ENCODE assay signal across 8 cellular contexts in the genomic region with DNA sequence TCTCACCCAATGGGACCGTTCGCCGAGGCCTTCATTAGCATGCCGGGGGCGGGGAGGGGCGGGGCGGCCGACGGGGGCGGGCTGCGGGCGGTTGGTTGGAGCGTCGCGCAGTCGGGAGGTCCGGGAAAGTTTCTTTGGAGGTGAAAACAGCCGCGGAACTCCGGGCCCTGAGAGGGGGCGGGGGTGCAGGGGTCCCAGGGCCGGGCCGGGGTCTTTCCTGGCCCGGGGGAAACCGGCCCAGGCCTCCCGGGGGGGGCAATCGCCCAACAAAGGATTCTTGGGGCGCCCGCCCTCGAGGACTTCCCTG. TPM values are rescaled to one million over a fixed set of nuclear protein-coding genes. Genes with fewer than 3 reads are reported as not detected.
A peak's percentile ranks its signal among the peaks of the same experiment; 100 is the strongest.
DNase-seq lines count a peak whose midpoint lies in the region; ATAC-seq and TF ChIP-seq lines count a peak whose summit lies in the region.

Gene HMG20B (plus strand): TSS at position 90 of the 307 bp plus-strand sequence. CDS start 366 bp downstream, outside the sequence.

- H3K4me3 ChIP-seq in HL-60 (replicated peaks; ENCODE audit: insufficient read depth, low read length) (peak within 1 kb of the TSS; percentile 77), iPS-18a (ENCODE audit: low read length) (peak within 1 kb of the TSS; percentile 83)

- whole genome bisulfite sequencing in adipose tissue, 3 donors: 0 to 2% (median 0%) methylated on average over 23 to 30 of the region's 30 CpGs

- DNase-seq in HL-60 (ENCODE audit: low read depth in 1 of 2, low spot score in 1 of 2): no peak
- DNase-seq in stimulated activated naive B cell treated with anti-CD40 and anti-IgM and Interleukin-4, amounts not matched to agents 10 μg/mL and 1 μg/mL and 100 μg/mL, for 72 hours: peak; percentile 27
- DNase-seq in NOMO-1 treated with dmso at 0.1 percent for 144 hours (lab: John Stamatoyannopoulos, UW; ENCODE audit: unreplicated experiment): no peak
- no peak for DNase-seq in Kasumi-1 (lab: John Stamatoyannopoulos, UW)
- no peak for DNase-seq in GM19240 (ENCODE audit: insufficient read length, low spot score)

- no peak for TF ChIP-seq CTCF in HL-60 (IDR thresholded peaks at IDR 0.05; ENCODE audit: insufficient read depth, low read length)

- H3K4me3 Mint-ChIP-seq in stimulated activated naive B cell treated with anti-CD40 and anti-IgM and Interleukin-4, amounts not matched to agents 10 μg/mL and 1 μg/mL and 100 μg/mL, for 72 hours: peak within 1 kb of the TSS; percentile 83 to 85

- no peaks in the 10 kb centered on the region for H3K27me3 Mint-ChIP-seq in stimulated activated naive B cell treated with anti-CD40 and anti-IgM and Interleukin-4, amounts not matched to agents 10 μg/mL and 1 μg/mL and 100 μg/mL, for 72 hours

- H3K4me1 Mint-ChIP-seq in stimulated activated naive B cell treated with anti-CD40 and anti-IgM and Interleukin-4, amounts not matched to agents 10 μg/mL and 1 μg/mL and 100 μg/mL, for 72 hours: peaks cover 21 to 31% of the 10 kb centered on the region in 2 donors

- peak in 1 of 2 donors; percentile 0 for ATAC-seq in stimulated activated naive B cell treated with anti-CD40 and anti-IgM and Interleukin-4, amounts not matched to agents 10 μg/mL and 1 μg/mL and 100 μg/mL, for 72 hours (replicated peaks)
- no peak for ATAC-seq in GM19452 (IDR thresholded peaks at IDR 0.05; ENCODE audit: unreplicated experiment)

- no peaks in the 10 kb centered on the region for H3K9me3 ChIP-seq in iPS-18a (ENCODE audit: control insufficient read depth, low read depth, low read length)

- peak within 1 kb of the TSS; percentile 62 for H3K9ac ChIP-seq in iPS-18a (ENCODE audit: low read length)

- H3K36me3 Mint-ChIP-seq in stimulated activated naive B cell treated with anti-CD40 and anti-IgM and Interleukin-4, amounts not matched to agents 10 μg/mL and 1 μg/mL and 100 μg/mL, for 72 hours: peaks cover 21 to 27% of the 10 kb centered on the region in 2 donors

- H3K4me1 ChIP-seq in iPS-18a (ENCODE audit: control insufficient read depth, low read depth, low read length): peaks cover 10% of the 10 kb centered on the region

- peak within 1 kb of the TSS; percentile 81 for H3K27ac Mint-ChIP-seq in stimulated activated naive B cell treated with anti-CD40 and anti-IgM and Interleukin-4, amounts not matched to agents 10 μg/mL and 1 μg/mL and 100 μg/mL, for 72 hours

- H3K9me3 Mint-ChIP-seq in stimulated activated naive B cell treated with anti-CD40 and anti-IgM and Interleukin-4, amounts not matched to agents 10 μg/mL and 1 μg/mL and 100 μg/mL, for 72 hours: peaks cover 0 to 2% of the 10 kb centered on the region in 2 donors

- H3K27me3 ChIP-seq in HL-60 (ENCODE audit: insufficient read depth, poor library complexity, severe bottlenecking) (no peaks in the 10 kb centered on the region), iPS-18a (ENCODE audit: control insufficient read depth, insufficient read depth, low read length) (no peaks in the 10 kb centered on the region)

- H3K36me3 ChIP-seq in iPS-18a (ENCODE audit: control insufficient read depth, low read depth, low read length): no peaks in the 10 kb centered on the region

- peak within 1 kb of the TSS; percentile 81 for H3K27ac ChIP-seq in HL-60 (replicated peaks)
- no peak within 1 kb of the TSS for H3K27ac ChIP-seq in adipose tissue (ENCODE audit: low read depth, low read length)
- H3K27ac ChIP-seq in iPS-18a (ENCODE audit: low read length): no peak within 1 kb of the TSS

RNA-seq across cellular contexts. Expression of gene HMG20B, which starts in this region (rescaled TPM):
- polyA plus RNA-seq in adipose tissue: 10 to 100 TPM; 38.6 to 73.8 (median 65.1) TPM
